In genomic region chr2:234426616-234427015, GRCh38 we compare ENCODE assay signal across 10 cellular contexts.
A peak's percentile ranks its signal among the peaks of the same experiment; 100 is the strongest.
DNase-seq lines count a peak whose midpoint lies in the region; ATAC-seq and TF ChIP-seq lines count a peak whose summit lies in the region.
"Had no signal": no experiment of that assay in that cellular context is flagged by ENCODE, and none has a peak within 500 bp of the region (broad histone marks: within the 10 kb centered on the region; RNA-seq: fewer than 3 reads in every experiment).

No MANE protein-coding gene starts in this region.

- H3K27me3 ChIP-seq in MM.1S (replicated peaks; ENCODE audit: insufficient read depth, low read length), result no peaks in the 10 kb centered on the region

- intact Hi-C loops in activated CD4-positive, alpha-beta T cell treated with anti-CD3 and anti-CD28 coated beads for 36 hours (cut with DNase I, micrococcal nuclease), result loop anchor here (1.0 to 10.0 kb wide), 7 partner anchors 12 to 292 kb away; no protein-coding TSS in a partner anchor

- peak; percentile 39 for DNase-seq in activated CD4-positive, alpha-beta T cell treated with anti-CD3 and anti-CD28 coated beads for 36 hours
- no peak for DNase-seq in activated CD4-positive, alpha-beta T cell treated with anti-CD3 and anti-CD28 coated beads for 1 hour
- peak; percentile 16 for DNase-seq in MM.1S
- no peak for DNase-seq in activated naive CD8-positive, alpha-beta T cell treated with anti-CD3 and anti-CD28 coated beads, Interleukin-2, amount 50 U/mL, for 24 hours
- no peak for DNase-seq in stimulated activated effector memory CD8-positive, alpha-beta T cell treated with anti-CD3 and anti-CD28 coated beads, Interleukin-12 subunit alpha, Interleukin-12 subunit beta, amount 100 ng/mL, for 72 hours (ENCODE audit: low spot score in 2 of 2)
- DNase-seq in DMS53 treated with DMSO at 0.1 percent for 48 hours (lab: John Stamatoyannopoulos, UW; ENCODE audit: unreplicated experiment), result no peak
- DNase-seq in NCI-H146 treated with DMSO at 0.1 percent for 48 hours (lab: John Stamatoyannopoulos, UW; ENCODE audit: unreplicated experiment), result no peak
- DNase-seq: NCI-H2029 treated with DMSO at 0.1 percent for 48 hours had no signal

- no peaks in the 10 kb centered on the region for H4K20me1 ChIP-seq in MM.1S (ENCODE audit: insufficient read depth, low read length)

- H3K79me2 ChIP-seq in MM.1S (ENCODE audit: low read length), result no peaks in the 10 kb centered on the region

- H3K4me1 ChIP-seq in MM.1S (ENCODE audit: low read length), result peaks cover 36% of the 10 kb centered on the region

- H3K9ac ChIP-seq in MM.1S (ENCODE audit: low read length), result peak overlapping the region; percentile 58

- H3K36me3 ChIP-seq in MM.1S (replicated peaks; ENCODE audit: insufficient read depth, low read length), result no peaks in the 10 kb centered on the region

- H3K4me3 ChIP-seq in MM.1S (ENCODE audit: low read length), result peak overlapping the region; percentile 29
- H3K4me3 ChIP-seq: SK-N-MC had no signal

- H3K36me3 Mint-ChIP-seq in activated CD4-positive, alpha-beta T cell treated with anti-CD3 and anti-CD28 coated beads for 36 hours (ENCODE audit: low read depth), result peaks cover 3% of the 10 kb centered on the region
- H3K36me3 Mint-ChIP-seq in activated naive CD8-positive, alpha-beta T cell treated with anti-CD3 and anti-CD28 coated beads, Interleukin-2, amount 50 U/mL, for 24 hours (ENCODE audit: low read depth), result no peaks in the 10 kb centered on the region
- peaks cover 8% of the 10 kb centered on the region for H3K36me3 Mint-ChIP-seq in stimulated activated effector memory CD8-positive, alpha-beta T cell treated with anti-CD3 and anti-CD28 coated beads, Interleukin-12 subunit alpha, Interleukin-12 subunit beta, amount 100 ng/mL, for 72 hours

- peaks cover 13% of the 10 kb centered on the region; the same call in 1 of the 2 replicates for H3F3A ChIP-seq in MM.1S (ENCODE audit: insufficient read depth, low read length)

- H3K4me1 Mint-ChIP-seq in activated CD4-positive, alpha-beta T cell treated with anti-CD3 and anti-CD28 coated beads for 36 hours, result peaks cover 87% of the 10 kb centered on the region
- peaks cover 77% of the 10 kb centered on the region for H3K4me1 Mint-ChIP-seq in activated naive CD8-positive, alpha-beta T cell treated with anti-CD3 and anti-CD28 coated beads, Interleukin-2, amount 50 U/mL, for 24 hours
- H3K4me1 Mint-ChIP-seq in stimulated activated effector memory CD8-positive, alpha-beta T cell treated with anti-CD3 and anti-CD28 coated beads, Interleukin-12 subunit alpha, Interleukin-12 subunit beta, amount 100 ng/mL, for 72 hours, result peaks cover 71% of the 10 kb centered on the region

- peak overlapping the region; percentile 93 for H3K27ac ChIP-seq in MM.1S (ENCODE audit: low read length)

- no peaks in the 10 kb centered on the region for H3K9me3 ChIP-seq in MM.1S (replicated peaks; ENCODE audit: insufficient read depth, low read length)

- ATAC-seq in activated CD4-positive, alpha-beta T cell treated with anti-CD3 and anti-CD28 coated beads for 36 hours, result peak; percentile 3
- ATAC-seq in activated naive CD8-positive, alpha-beta T cell treated with anti-CD3 and anti-CD28 coated beads, Interleukin-2, amount 50 U/mL, for 24 hours, result peak; percentile 6
- ATAC-seq in stimulated activated effector memory CD8-positive, alpha-beta T cell treated with anti-CD3 and anti-CD28 coated beads, Interleukin-12 subunit alpha, Interleukin-12 subunit beta, amount 100 ng/mL, for 72 hours, result no peak
- no peak for ATAC-seq in HG03432 (IDR thresholded peaks at IDR 0.05; ENCODE audit: unreplicated experiment)

- H3K9me3 Mint-ChIP-seq in activated CD4-positive, alpha-beta T cell treated with anti-CD3 and anti-CD28 coated beads for 36 hours (ENCODE audit: low read depth), result peaks cover 2% of the 10 kb centered on the region
- no peaks in the 10 kb centered on the region for H3K9me3 Mint-ChIP-seq in activated naive CD8-positive, alpha-beta T cell treated with anti-CD3 and anti-CD28 coated beads, Interleukin-2, amount 50 U/mL, for 24 hours
- no peaks in the 10 kb centered on the region for H3K9me3 Mint-ChIP-seq in stimulated activated effector memory CD8-positive, alpha-beta T cell treated with anti-CD3 and anti-CD28 coated beads, Interleukin-12 subunit alpha, Interleukin-12 subunit beta, amount 100 ng/mL, for 72 hours

- H2AFZ ChIP-seq in MM.1S (ENCODE audit: low read length), result peak overlapping the region; percentile 25

- peak overlapping the region; percentile 82 for H3K4me2 ChIP-seq in MM.1S (ENCODE audit: low read depth, low read length)

- H3K27me3 Mint-ChIP-seq in activated CD4-positive, alpha-beta T cell treated with anti-CD3 and anti-CD28 coated beads for 36 hours, result no peaks in the 10 kb centered on the region
- H3K27me3 Mint-ChIP-seq in activated naive CD8-positive, alpha-beta T cell treated with anti-CD3 and anti-CD28 coated beads, Interleukin-2, amount 50 U/mL, for 24 hours, result no peaks in the 10 kb centered on the region

- H3K27ac Mint-ChIP-seq in activated CD4-positive, alpha-beta T cell treated with anti-CD3 and anti-CD28 coated beads for 36 hours, result peak overlapping the region; percentile 97
- H3K27ac Mint-ChIP-seq in activated naive CD8-positive, alpha-beta T cell treated with anti-CD3 and anti-CD28 coated beads, Interleukin-2, amount 50 U/mL, for 24 hours, result peak overlapping the region; percentile 89
- H3K27ac Mint-ChIP-seq in stimulated activated effector memory CD8-positive, alpha-beta T cell treated with anti-CD3 and anti-CD28 coated beads, Interleukin-12 subunit alpha, Interleukin-12 subunit beta, amount 100 ng/mL, for 72 hours, result peak overlapping the region; percentile 96

- POLR2A ChIA-PET in activated CD4-positive, alpha-beta T cell treated with anti-CD3 and anti-CD28 coated beads for 36 hours (lab: Charles Lee), result interaction anchor here (0.6 to 0.9 kb wide), 3 partner anchors 20 to 58 kb away, joined by 3 to 6 read pairs (median 5); no protein-coding TSS in a partner anchor

- H3K9me2 ChIP-seq in MM.1S (replicated peaks; ENCODE audit: insufficient read depth, low read length), result no peaks in the 10 kb centered on the region

- TF ChIP-seq CTCF in MM.1S (IDR thresholded peaks at IDR 0.05; ENCODE audit: low read length), result no peak

- peak overlapping the region; percentile 60 for H3K4me3 Mint-ChIP-seq in activated CD4-positive, alpha-beta T cell treated with anti-CD3 and anti-CD28 coated beads for 36 hours
- peak overlapping the region; percentile 54 for H3K4me3 Mint-ChIP-seq in activated naive CD8-positive, alpha-beta T cell treated with anti-CD3 and anti-CD28 coated beads, Interleukin-2, amount 50 U/mL, for 24 hours
- peak overlapping the region; percentile 69 for H3K4me3 Mint-ChIP-seq in stimulated activated effector memory CD8-positive, alpha-beta T cell treated with anti-CD3 and anti-CD28 coated beads, Interleukin-12 subunit alpha, Interleukin-12 subunit beta, amount 100 ng/mL, for 72 hours

- CTCF ChIA-PET in activated CD4-positive, alpha-beta T cell treated with anti-CD3 and anti-CD28 coated beads for 36 hours (lab: Charles Lee), result interaction anchor here (0.6 to 1.6 kb wide), 6 partner anchors 21 to 245 kb away, joined by 3 to 6 read pairs (median 3); no protein-coding TSS in a partner anchor

Comparison
In these comparisons a context has a peak if more than half of its experiments do, and no peak if none do; other contexts are left out.
1. DNase-seq: peak in activated CD4-positive, alpha-beta T cell treated with anti-CD3 and anti-CD28 coated beads for 36 hours (single experiment) and MM.1S (single experiment); none in activated CD4-positive, alpha-beta T cell treated with anti-CD3 and anti-CD28 coated beads for 1 hour (single experiment), activated naive CD8-positive, alpha-beta T cell treated with anti-CD3 and anti-CD28 coated beads, Interleukin-2, amount 50 U/mL, for 24 hours (single experiment), stimulated activated effector memory CD8-positive, alpha-beta T cell treated with anti-CD3 and anti-CD28 coated beads, Interleukin-12 subunit alpha, Interleukin-12 subunit beta, amount 100 ng/mL, for 72 hours (0 of 2), DMS53 treated with DMSO at 0.1 percent for 48 hours (single experiment) and NCI-H146 treated with DMSO at 0.1 percent for 48 hours (single experiment).
2. ATAC-seq: peak in activated CD4-positive, alpha-beta T cell treated with anti-CD3 and anti-CD28 coated beads for 36 hours (single experiment) and activated naive CD8-positive, alpha-beta T cell treated with anti-CD3 and anti-CD28 coated beads, Interleukin-2, amount 50 U/mL, for 24 hours (single experiment); none in stimulated activated effector memory CD8-positive, alpha-beta T cell treated with anti-CD3 and anti-CD28 coated beads, Interleukin-12 subunit alpha, Interleukin-12 subunit beta, amount 100 ng/mL, for 72 hours (single experiment) and HG03432 (single experiment).
3. Peak in every context shown above with its lines, with median percentiles within 50 percentile points of each other: H3K27ac Mint-ChIP-seq and H3K4me3 Mint-ChIP-seq.